In genomic region chr15:43518073-43518761, GRCh38 we compare ENCODE assay signal across 8 cellular contexts. TPM values are rescaled to one million over a fixed set of nuclear protein-coding genes. Genes with fewer than 3 reads are reported as not detected.
DNase-seq lines count a peak whose midpoint lies in the region; ATAC-seq lines count a peak whose summit lies in the region.

No MANE protein-coding gene starts in this region.

- in situ Hi-C loops in ACHN (cut with HindIII; ENCODE audit: low pct_ligation_motif_present, low pct_unique_long_range_greater_than_20kb, low sequenced_read_pairs), result no loop called here

- ATAC-seq in activated naive CD4-positive, alpha-beta T cell treated with anti-CD3 and anti-CD28 coated beads, Interleukin-2, amount 50 U/mL, for 72 hours, result peak; percentile 45 to 49
- ATAC-seq in left ventricle myocardium superior (peak; percentile 46), HG03378 (IDR thresholded peaks at IDR 0.05; ENCODE audit: unreplicated experiment) (no peak), GM18909 (IDR thresholded peaks at IDR 0.05; ENCODE audit: poor library complexity, unreplicated experiment) (no peak)

- peaks cover 10% of the 10 kb centered on the region for H3K27me3 ChIP-seq in CD8-positive, alpha-beta memory T cell (ENCODE audit: insufficient read depth, low read length, poor library complexity, severe bottlenecking)

- peaks cover 5% of the 10 kb centered on the region for H3K4me1 ChIP-seq in CD8-positive, alpha-beta memory T cell (ENCODE audit: insufficient read depth, low read length)

- H3K4me3 ChIP-seq in CD8-positive, alpha-beta memory T cell (ENCODE audit: low read length), result no peak overlapping the region

- DNase-seq in CD8-positive, alpha-beta memory T cell, result no peak
- DNase-seq in NCI-H1092 treated with DMSO at 0.1 percent for 48 hours (lab: John Stamatoyannopoulos, UW) (peak; percentile 73), left ventricle myocardium superior (no peak), pons (ENCODE audit: low spot score) (peak; percentile 78), ACHN (no peak)
- no peak for DNase-seq in activated naive CD4-positive, alpha-beta T cell treated with anti-CD3 and anti-CD28 coated beads, Interleukin-2, amount 50 U/mL, for 72 hours (ENCODE audit: low spot score in 2 of 2)

- intact Hi-C loops in left ventricle myocardium superior (cut with micrococcal nuclease), result no loop called here

- no peaks in the 10 kb centered on the region for H3K9me3 Mint-ChIP-seq in CD8-positive, alpha-beta memory T cell
- no peaks in the 10 kb centered on the region for H3K9me3 Mint-ChIP-seq in activated naive CD4-positive, alpha-beta T cell treated with anti-CD3 and anti-CD28 coated beads, Interleukin-2, amount 50 U/mL, for 72 hours

- peaks cover 0 to 4% (median 0%) of the 10 kb centered on the region in 3 donors for H3K36me3 Mint-ChIP-seq in CD8-positive, alpha-beta memory T cell
- H3K36me3 Mint-ChIP-seq in activated naive CD4-positive, alpha-beta T cell treated with anti-CD3 and anti-CD28 coated beads, Interleukin-2, amount 50 U/mL, for 72 hours, result no peaks in the 10 kb centered on the region

- peaks cover 6 to 31% (median 11%) of the 10 kb centered on the region in 3 donors for H3K4me1 Mint-ChIP-seq in CD8-positive, alpha-beta memory T cell

- CTCF ChIA-PET in CD8-positive, alpha-beta memory T cell (lab: Charles Lee), result no interaction called here

- H3K27me3 Mint-ChIP-seq in CD8-positive, alpha-beta memory T cell, result peaks cover 30 to 34% of the 10 kb centered on the region in 2 donors

- peak overlapping the region; percentile 59 for H3K27ac ChIP-seq in CD8-positive, alpha-beta memory T cell (ENCODE audit: low read depth, low read length)

- H3K27ac Mint-ChIP-seq in CD8-positive, alpha-beta memory T cell, result no peak overlapping the region
- peak overlapping the region; percentile 50 to 78 for H3K27ac Mint-ChIP-seq in activated naive CD4-positive, alpha-beta T cell treated with anti-CD3 and anti-CD28 coated beads, Interleukin-2, amount 50 U/mL, for 72 hours

- no peaks in the 10 kb centered on the region for H3K36me3 ChIP-seq in CD8-positive, alpha-beta memory T cell (ENCODE audit: insufficient read depth, low read length)

- H3K4me3 Mint-ChIP-seq in CD8-positive, alpha-beta memory T cell, result peak overlapping the region in 3 of 7 donors; percentile 29 to 54 (median 43)

- POLR2A ChIA-PET in CD8-positive, alpha-beta memory T cell (lab: Charles Lee), result no interaction called here

- no peaks in the 10 kb centered on the region for H3K9me3 ChIP-seq in CD8-positive, alpha-beta memory T cell (ENCODE audit: low read length)

RNA-seq across cellular contexts. Expression of gene MAP1A, which starts 0.8 kb away (rescaled TPM):
- total RNA-seq in CD8-positive, alpha-beta memory T cell, result under 1 TPM; 0.75 to 0.92 TPM
- polyA plus RNA-seq in CD8-positive, alpha-beta memory T cell, result 0.09 TPM
- total RNA-seq in activated naive CD4-positive, alpha-beta T cell treated with anti-CD3 and anti-CD28 coated beads, Interleukin-2, amount 50 U/mL, for 72 hours, result 1 to 10 TPM in 1 of 2 donors, under 1 TPM in 1; 0.84 to 1.4 TPM
- total RNA-seq in left ventricle myocardium superior, result 13.0 TPM

RNA-seq across cellular contexts. Expression of gene TP53BP1, which starts 25.3 kb away (rescaled TPM):
- 10 to 100 TPM; 28.7 to 29.1 TPM for total RNA-seq in CD8-positive, alpha-beta memory T cell
- polyA plus RNA-seq in CD8-positive, alpha-beta memory T cell, result 8.2 TPM
- total RNA-seq in activated naive CD4-positive, alpha-beta T cell treated with anti-CD3 and anti-CD28 coated beads, Interleukin-2, amount 50 U/mL, for 72 hours, result 10 to 100 TPM; 24.0 to 35.9 TPM
- total RNA-seq in left ventricle myocardium superior, result 25.3 TPM

Comparison
In these comparisons a context has a peak if more than half of its experiments do, and no peak if none do; other contexts are left out.
1. DNase-seq: peak in NCI-H1092 treated with DMSO at 0.1 percent for 48 hours (single experiment) and pons (single experiment); none in CD8-positive, alpha-beta memory T cell (0 of 5), activated naive CD4-positive, alpha-beta T cell treated with anti-CD3 and anti-CD28 coated beads, Interleukin-2, amount 50 U/mL, for 72 hours (0 of 2), left ventricle myocardium superior (single experiment) and ACHN (single experiment).
2. H3K27ac Mint-ChIP-seq: peak in activated naive CD4-positive, alpha-beta T cell treated with anti-CD3 and anti-CD28 coated beads, Interleukin-2, amount 50 U/mL, for 72 hours (2 of 2); none in CD8-positive, alpha-beta memory T cell (0 of 8).
3. ATAC-seq: peak in activated naive CD4-positive, alpha-beta T cell treated with anti-CD3 and anti-CD28 coated beads, Interleukin-2, amount 50 U/mL, for 72 hours (2 of 2) and left ventricle myocardium superior (single experiment); none in HG03378 (single experiment) and GM18909 (single experiment).